Comparison of ENCODE assay signal across 1 cellular context in genomic region chr2:43689999-43690398, GRCh38.
TF ChIP-seq lines count a peak whose summit lies in the region.

No MANE protein-coding gene starts in this region.

TF ChIP-seq in HepG2, 621 proteins besides CTCF, POLR2A, EP300 and RAD21:
- no peak for TF ChIP-seq ZNF784 (CRISPR knock-in tag; IDR thresholded peaks at IDR 0.05; ENCODE audit: borderline replicate concordance)
- TF ChIP-seq ATF7 (IDR thresholded peaks at IDR 0.05) = peak; percentile 82
- TF ChIP-seq ATF7 (CRISPR knock-in tag; IDR thresholded peaks at IDR 0.05) = no peak
